ENCODE assay signal across 8 cellular contexts in genomic region chr14:37709419-37710195, GRCh38.
A peak's percentile ranks its signal among the peaks of the same experiment; 100 is the strongest.
DNase-seq lines count a peak whose midpoint lies in the region; ATAC-seq and TF ChIP-seq lines count a peak whose summit lies in the region.

No MANE protein-coding gene starts in this region.

- H3K27ac ChIP-seq in Karpas-422 (ENCODE audit: low read length), result no peak overlapping the region
- no peak overlapping the region for H3K27ac ChIP-seq in liver (ENCODE audit: low read depth in 1 of 2, low read length in 2 of 2)
- H3K27ac ChIP-seq in testis, result no peak overlapping the region

- H2AFZ ChIP-seq in Karpas-422 (ENCODE audit: low read length), result peak overlapping the region; percentile 32; the same call in 1 of the 2 replicates

- H3K36me3 ChIP-seq in Caco-2 (ENCODE audit: control insufficient read depth, insufficient read depth, low read length), result peaks cover 2% of the 10 kb centered on the region; the same call in 1 of the 2 replicates
- no peaks in the 10 kb centered on the region for H3K36me3 ChIP-seq in Karpas-422 (ENCODE audit: insufficient read depth, low read length)
- H3K36me3 ChIP-seq in liver (ENCODE audit: control insufficient read depth in 4 of 4, insufficient read depth in 3 of 4, low read depth in 1 of 4, low read length in 3 of 4), result peaks cover 0 to 2% (median 0%) of the 10 kb centered on the region in 4 donors
- H3K36me3 ChIP-seq in testis (ENCODE audit: low read depth, missing control alignments), result no peaks in the 10 kb centered on the region

- intact Hi-C loops in Caco-2 (cut with micrococcal nuclease; ENCODE audit: unreplicated experiment) (loop anchor here (1.0 to 5.0 kb wide), 2 partner anchors 165 to 477 kb away; no protein-coding TSS in a partner anchor), testis (cut with DNase I; ENCODE audit: low total_unique reads) (no loop called here)

- no peaks in the 10 kb centered on the region for H4K20me1 ChIP-seq in Karpas-422 (ENCODE audit: insufficient read depth, low read depth, low read length)

- no peak overlapping the region for H3K4me2 ChIP-seq in Karpas-422 (ENCODE audit: low read depth, low read length, poor library complexity, severe bottlenecking)

- no peaks in the 10 kb centered on the region for H3K27me3 Mint-ChIP-seq in Caco-2 (ENCODE audit: insufficient read depth, unreplicated experiment)
- H3K27me3 Mint-ChIP-seq in activated T-cell treated with anti-CD3 and anti-CD28 coated beads, Interleukin-2, amount 50 U/mL, for 4 hours (ENCODE audit: low read depth), result peaks cover 2% of the 10 kb centered on the region

- no peaks in the 10 kb centered on the region for H3K27me3 ChIP-seq in Caco-2 (replicated peaks; ENCODE audit: control insufficient read depth, insufficient read depth, low read length)
- no peaks in the 10 kb centered on the region; the same call in 1 of the 2 replicates for H3K27me3 ChIP-seq in Karpas-422 (ENCODE audit: low read length)
- H3K27me3 ChIP-seq in liver (ENCODE audit: control insufficient read depth in 4 of 4, insufficient read depth in 4 of 4, low read length in 3 of 4), result no peaks in the 10 kb centered on the region
- H3K27me3 ChIP-seq in testis, result no peaks in the 10 kb centered on the region

- TF ChIP-seq RAD21 in liver (IDR thresholded peaks at IDR 0.05), result peak; percentile 76 to 79

- H3K4me1 Mint-ChIP-seq in Caco-2 (ENCODE audit: low read depth, unreplicated experiment), result no peaks in the 10 kb centered on the region
- no peaks in the 10 kb centered on the region for H3K4me1 Mint-ChIP-seq in activated T-cell treated with anti-CD3 and anti-CD28 coated beads, Interleukin-2, amount 50 U/mL, for 4 hours (ENCODE audit: low read depth)

- DNase-seq in Caco-2 (no peak), Karpas-422 (peak; percentile 66), astrocyte of the hippocampus (ENCODE audit: low read depth, low spot score) (peak; percentile 21), testis (no peak), D341Med (ENCODE audit: low spot score) (no peak), NCI-H226 (no peak)
- no peak for DNase-seq in activated T-cell treated with anti-CD3 and anti-CD28 coated beads, Interleukin-2, amount 50 U/mL, for 4 hours

- ATAC-seq in activated T-cell treated with anti-CD3 and anti-CD28 coated beads, Interleukin-2, amount 50 U/mL, for 4 hours, result no peak

- H3K9ac ChIP-seq in Karpas-422 (ENCODE audit: low read length) (no peak overlapping the region), liver (ENCODE audit: low read depth in 1 of 2, low read length in 2 of 2) (no peak overlapping the region)

- H3K36me3 Mint-ChIP-seq in Caco-2 (ENCODE audit: insufficient read depth, unreplicated experiment), result no peaks in the 10 kb centered on the region
- no peaks in the 10 kb centered on the region for H3K36me3 Mint-ChIP-seq in activated T-cell treated with anti-CD3 and anti-CD28 coated beads, Interleukin-2, amount 50 U/mL, for 4 hours (ENCODE audit: insufficient read depth)

- H3K27ac Mint-ChIP-seq in Caco-2 (ENCODE audit: unreplicated experiment), result no peak overlapping the region

- H3K79me2 ChIP-seq in Karpas-422 (ENCODE audit: low read length), result no peaks in the 10 kb centered on the region

- H3K9me3 Mint-ChIP-seq in Caco-2 (ENCODE audit: unreplicated experiment), result no peaks in the 10 kb centered on the region
- peaks cover 3% of the 10 kb centered on the region for H3K9me3 Mint-ChIP-seq in activated T-cell treated with anti-CD3 and anti-CD28 coated beads, Interleukin-2, amount 50 U/mL, for 4 hours

- TF ChIP-seq CTCF in Caco-2 (IDR thresholded peaks at IDR 0.05; ENCODE audit: insufficient read depth in 1 of 2, low read depth in 1 of 2, low read length in 1 of 2, severe bottlenecking in 1 of 2, unreplicated experiment in 1 of 2), result peak; percentile 38
- TF ChIP-seq CTCF in liver (IDR thresholded peaks at IDR 0.05; ENCODE audit: low read depth, low read length, missing input control), result peak; percentile 44
- TF ChIP-seq CTCF in testis (IDR thresholded peaks at IDR 0.05), result peak in 1 of 3 experiments; percentile 41

- CTCF ChIA-PET in Caco-2 (lab: Charles Lee), result interaction anchor here (0.6 to 1.8 kb wide), 7 partner anchors 9 to 864 kb away, joined by 3 to 20 read pairs (median 5); no protein-coding TSS in a partner anchor

- no peak overlapping the region for H3K4me3 Mint-ChIP-seq in Caco-2 (ENCODE audit: unreplicated experiment)
- H3K4me3 Mint-ChIP-seq in activated T-cell treated with anti-CD3 and anti-CD28 coated beads, Interleukin-2, amount 50 U/mL, for 4 hours, result no peak overlapping the region

- H3K4me1 ChIP-seq in Caco-2, result 0 out of 2 replicates have a peak, but pooled peaks cover 4% of the 10 kb centered on the region
- H3K4me1 ChIP-seq in Karpas-422 (ENCODE audit: low read length), result peaks cover 11% of the 10 kb centered on the region
- H3K4me1 ChIP-seq in liver (ENCODE audit: control insufficient read depth in 4 of 4, insufficient read depth in 4 of 4, low read length in 3 of 4), result peaks cover 0 to 17% (median 13%) of the 10 kb centered on the region in 4 donors
- no peaks in the 10 kb centered on the region for H3K4me1 ChIP-seq in testis

- H3K9me3 ChIP-seq in Caco-2 (no peaks in the 10 kb centered on the region), Karpas-422 (ENCODE audit: low read length) (no peaks in the 10 kb centered on the region), liver (ENCODE audit: control insufficient read depth in 4 of 4, low read length in 3 of 4) (no peaks in the 10 kb centered on the region), testis (no peaks in the 10 kb centered on the region)

- no peak overlapping the region for H3K4me3 ChIP-seq in Caco-2 (ENCODE audit: low read depth, low read length)
- H3K4me3 ChIP-seq in Karpas-422 (ENCODE audit: low read length), result no peak overlapping the region
- no peak overlapping the region for H3K4me3 ChIP-seq in liver (ENCODE audit: low read depth in 1 of 3, low read length in 3 of 3)
- H3K4me3 ChIP-seq in testis, result no peak overlapping the region

- H3K9me2 ChIP-seq in Karpas-422 (replicated peaks; ENCODE audit: insufficient read depth, low read length), result no peaks in the 10 kb centered on the region

- POLR2A ChIA-PET in Caco-2 (lab: Charles Lee), result no interaction called here

- 32% methylated on average over 3 of the region's 3 CpGs for WGBS in liver
- WGBS in testis, 2 donors, result 72 to 76% methylated on average over 3 of the region's 3 CpGs

- TF ChIP-seq POLR2A in testis (IDR thresholded peaks at IDR 0.05), result no peak

- BruUV-seq in Caco-2 (replicated peaks; lab: Mats Ljungman, UMichigan), result no TSS peak

TF ChIP-seq in liver, 16 proteins besides CTCF, POLR2A, EP300 and RAD21:
- TF ChIP-seq, protein P1, sequence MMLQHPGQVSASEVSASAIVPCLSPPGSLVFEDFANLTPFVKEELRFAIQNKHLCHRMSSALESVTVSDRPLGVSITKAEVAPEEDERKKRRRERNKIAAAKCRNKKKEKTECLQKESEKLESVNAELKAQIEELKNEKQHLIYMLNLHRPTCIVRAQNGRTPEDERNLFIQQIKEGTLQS (IDR thresholded peaks at IDR 0.05), result no peak
- no peak for TF ChIP-seq HNF4A (conservative IDR thresholded peaks at IDR 0.05)
- TF ChIP-seq GABPA (IDR thresholded peaks at IDR 0.05 in 1 of 2, conservative IDR thresholded peaks at IDR 0.05 in 1 of 2), result no peak
- no peak for TF ChIP-seq RXRA (IDR thresholded peaks at IDR 0.05)
- TF ChIP-seq FOXA2 (IDR thresholded peaks at IDR 0.05), result no peak
- no peak for TF ChIP-seq TAF1 (conservative IDR thresholded peaks at IDR 0.05)
- no peak for TF ChIP-seq EGR1 (IDR thresholded peaks at IDR 0.05; ENCODE audit: low read depth in 2 of 2)
- no peak for TF ChIP-seq HNF4G (IDR thresholded peaks at IDR 0.05)
- no peak for TF ChIP-seq NR2F2 (IDR thresholded peaks at IDR 0.05)
- no peak for TF ChIP-seq YY1 (IDR thresholded peaks at IDR 0.05)
- TF ChIP-seq MAX (IDR thresholded peaks at IDR 0.05), result no peak
- TF ChIP-seq SP1 (IDR thresholded peaks at IDR 0.05), result no peak
- TF ChIP-seq, protein P2, sequence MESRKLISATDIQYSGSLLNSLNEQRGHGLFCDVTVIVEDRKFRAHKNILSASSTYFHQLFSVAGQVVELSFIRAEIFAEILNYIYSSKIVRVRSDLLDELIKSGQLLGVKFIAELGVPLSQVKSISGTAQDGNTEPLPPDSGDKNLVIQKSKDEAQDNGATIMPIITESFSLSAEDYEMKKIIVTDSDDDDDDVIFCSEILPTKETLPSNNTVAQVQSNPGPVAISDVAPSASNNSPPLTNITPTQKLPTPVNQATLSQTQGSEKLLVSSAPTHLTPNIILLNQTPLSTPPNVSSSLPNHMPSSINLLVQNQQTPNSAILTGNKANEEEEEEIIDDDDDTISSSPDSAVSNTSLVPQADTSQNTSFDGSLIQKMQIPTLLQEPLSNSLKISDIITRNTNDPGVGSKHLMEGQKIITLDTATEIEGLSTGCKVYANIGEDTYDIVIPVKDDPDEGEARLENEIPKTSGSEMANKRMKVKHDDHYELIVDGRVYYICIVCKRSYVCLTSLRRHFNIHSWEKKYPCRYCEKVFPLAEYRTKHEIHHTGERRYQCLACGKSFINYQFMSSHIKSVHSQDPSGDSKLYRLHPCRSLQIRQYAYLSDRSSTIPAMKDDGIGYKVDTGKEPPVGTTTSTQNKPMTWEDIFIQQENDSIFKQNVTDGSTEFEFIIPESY (IDR thresholded peaks at IDR 0.05), result no peak

Comparison
In these comparisons a context has a peak if more than half of its experiments do, and no peak if none do; other contexts are left out.
1. DNase-seq: peak in Karpas-422 (single experiment) and astrocyte of the hippocampus (single experiment); none in Caco-2 (0 of 2), activated T-cell treated with anti-CD3 and anti-CD28 coated beads, Interleukin-2, amount 50 U/mL, for 4 hours (single experiment), testis (single experiment), D341Med (single experiment) and NCI-H226 (single experiment).